Comparison of ENCODE assay signal across 21 cellular contexts in genomic region chr4:15996773-15997172, GRCh38. TPM values are rescaled to one million over a fixed set of nuclear protein-coding genes. Genes with fewer than 3 reads are reported as not detected.
DNase-seq lines count a peak whose midpoint lies in the region; ATAC-seq and TF ChIP-seq lines count a peak whose summit lies in the region.
"Had no signal": no experiment of that assay in that cellular context is flagged by ENCODE, and none has a peak within 500 bp of the region (broad histone marks: within the 10 kb centered on the region; RNA-seq: fewer than 3 reads in every experiment).

No MANE protein-coding gene starts in this region.

- H3K4me3 ChIP-seq in IMR-90 (ENCODE audit: insufficient read depth, low read depth, low read length): no peak overlapping the region
- H3K4me3 ChIP-seq: A549, thyroid gland had no signal

- H4K20me1 ChIP-seq in IMR-90 (ENCODE audit: insufficient read depth, low read length): no peaks in the 10 kb centered on the region

- H2BK15ac ChIP-seq in IMR-90 (ENCODE audit: low read depth, low read length): no peak overlapping the region

- no peak for TF ChIP-seq RAD21 in IMR-90 (IDR thresholded peaks at IDR 0.05; ENCODE audit: low read length)

- POLR2A ChIA-PET in IMR-90 (lab: Charles Lee; ENCODE audit: unreplicated experiment): no interaction called here

- no peak overlapping the region for H4K91ac ChIP-seq in IMR-90 (ENCODE audit: insufficient read depth, low read depth, low read length)

- H3K36me3 ChIP-seq in IMR-90 (ENCODE audit: control insufficient read depth, insufficient read depth, low read length): no peaks in the 10 kb centered on the region
- H3K36me3 ChIP-seq: thyroid gland had no signal

- dilution Hi-C loops in IMR-90 (cut with HindIII; ENCODE audit: low sequenced_read_pairs, unreplicated experiment): no loop called here

- no peaks in the 10 kb centered on the region for H3K4me1 Mint-ChIP-seq in activated T-cell treated with anti-CD3 and anti-CD28 coated beads, Interleukin-2, amount 50 U/mL, for 4 hours (ENCODE audit: low read depth)
- H3K4me1 Mint-ChIP-seq in HFFc6 (ENCODE audit: low read depth) (peaks cover 6% of the 10 kb centered on the region), natural killer cell (peaks cover 10 to 11% of the 10 kb centered on the region in 2 donors)
- H3K4me1 Mint-ChIP-seq: CD4-positive, CD25-positive, alpha-beta regulatory T cell; central memory CD8-positive, alpha-beta T cell had no signal

- H2AFZ ChIP-seq in IMR-90 (replicated peaks; ENCODE audit: low read length, poor library complexity): no peak overlapping the region

- no peak overlapping the region for H4K8ac ChIP-seq in IMR-90 (ENCODE audit: low read depth in 2 of 2, low read length in 2 of 2)

- no peak overlapping the region for H3K23ac ChIP-seq in IMR-90 (ENCODE audit: low read depth, low read length)

- no peak overlapping the region for H2BK120ac ChIP-seq in IMR-90 (ENCODE audit: low read depth, low read length)

- DNase-seq in activated T-cell treated with anti-CD3 and anti-CD28 coated beads, Interleukin-2, amount 50 U/mL, for 4 hours: no peak
- DNase-seq in activated T-cell treated with anti-CD3 and anti-CD28 coated beads for 4 hours (no peak), HFFc6 (peak; percentile 40), IMR-90 (peak; percentile 13), natural killer cell (peak; percentile 17), nucleus accumbens (lab: John Stamatoyannopoulos, UW) (no peak)
- DNase-seq: activated CD8-positive, alpha-beta memory T cell treated with anti-CD3 and anti-CD28 coated beads, Interleukin-2, amount 10 ng/mL, durations not matched to agents 7 days and 5 days; activated naive CD8-positive, alpha-beta T cell treated with anti-CD3 and anti-CD28 coated beads, Interleukin-2, amount 10 ng/mL, durations not matched to agents 7 days and 5 days; CD4-positive, CD25-positive, alpha-beta regulatory T cell; foreskin melanocyte; NCI-H774; right cardiac atrium; stimulated activated CD4-positive, alpha-beta T cell treated with anti-CD3 and anti-CD28 coated beads, Interleukin-2, amount 100 ng/mL, for 24 hours; SW 1271; thyroid gland had no signal

- no peak overlapping the region for H3K14ac ChIP-seq in IMR-90 (replicated peaks; ENCODE audit: low read depth, low read length)

- no peak overlapping the region for H4K5ac ChIP-seq in IMR-90 (ENCODE audit: low read depth, low read length)

- no peak overlapping the region for H2BK5ac ChIP-seq in IMR-90 (ENCODE audit: low read depth, low read length, poor library complexity, severe bottlenecking)

- H3K27ac Mint-ChIP-seq in HFFc6: no peak overlapping the region
- H3K27ac Mint-ChIP-seq in natural killer cell: peak overlapping the region; percentile 53 to 73
- H3K27ac Mint-ChIP-seq: activated CD8-positive, alpha-beta memory T cell treated with anti-CD3 and anti-CD28 coated beads, Interleukin-2, amount 10 ng/mL, durations not matched to agents 7 days and 5 days; activated naive CD8-positive, alpha-beta T cell treated with anti-CD3 and anti-CD28 coated beads, Interleukin-2, amount 10 ng/mL, durations not matched to agents 7 days and 5 days; CD4-positive, CD25-positive, alpha-beta regulatory T cell had no signal

- no peak overlapping the region for H3K18ac ChIP-seq in IMR-90 (ENCODE audit: low read depth, low read length)

- H2BK20ac ChIP-seq in IMR-90 (ENCODE audit: low read depth, low read length): no peak overlapping the region

- H3K4ac ChIP-seq in IMR-90 (ENCODE audit: low read depth, low read length): no peak overlapping the region

- H3K27ac ChIP-seq in IMR-90 (ENCODE audit: insufficient read depth, low read length): no peak overlapping the region
- H3K27ac ChIP-seq: A549, thyroid gland had no signal

- H3K27me3 Mint-ChIP-seq in activated T-cell treated with anti-CD3 and anti-CD28 coated beads, Interleukin-2, amount 50 U/mL, for 4 hours (ENCODE audit: low read depth): no peaks in the 10 kb centered on the region
- peaks cover 24% of the 10 kb centered on the region for H3K27me3 Mint-ChIP-seq in HFFc6 (ENCODE audit: insufficient read depth)
- H3K27me3 Mint-ChIP-seq in natural killer cell (ENCODE audit: low read depth in 2 of 2): no peaks in the 10 kb centered on the region
- H3K27me3 Mint-ChIP-seq: central memory CD8-positive, alpha-beta T cell had no signal

- H3K79me1 ChIP-seq in IMR-90 (ENCODE audit: low read depth in 1 of 2, low read length in 2 of 2): no peaks in the 10 kb centered on the region

- no peaks in the 10 kb centered on the region for H3K4me1 ChIP-seq in IMR-90 (ENCODE audit: control insufficient read depth, insufficient read depth, low read length)
- H3K4me1 ChIP-seq: A549, thyroid gland had no signal

- BruUV-seq in IMR-90 (replicated peaks; lab: Mats Ljungman, UMichigan): no TSS peak

- H3K4me3 Mint-ChIP-seq in activated T-cell treated with anti-CD3 and anti-CD28 coated beads, Interleukin-2, amount 50 U/mL, for 4 hours: no peak overlapping the region
- H3K4me3 Mint-ChIP-seq in HFFc6 (no peak overlapping the region), natural killer cell (no peak overlapping the region)
- H3K4me3 Mint-ChIP-seq: activated CD8-positive, alpha-beta memory T cell treated with anti-CD3 and anti-CD28 coated beads, Interleukin-2, amount 10 ng/mL, durations not matched to agents 7 days and 5 days; activated naive CD8-positive, alpha-beta T cell treated with anti-CD3 and anti-CD28 coated beads, Interleukin-2, amount 10 ng/mL, durations not matched to agents 7 days and 5 days; CD4-positive, CD25-positive, alpha-beta regulatory T cell; central memory CD8-positive, alpha-beta T cell had no signal

- peak; percentile 15 to 44 for ATAC-seq in activated T-cell treated with anti-CD3 and anti-CD28 coated beads, Interleukin-2, amount 50 U/mL, for 4 hours
- ATAC-seq in IMR-90 (ENCODE audit: low read depth): no peak
- peak; percentile 71 to 79 (median 71) for ATAC-seq in natural killer cell
- ATAC-seq in GM18907 (IDR thresholded peaks at IDR 0.05; ENCODE audit: unreplicated experiment): no peak
- no peak for ATAC-seq in HG02840 (IDR thresholded peaks at IDR 0.05; ENCODE audit: low FRiP score, unreplicated experiment)
- ATAC-seq: A549; activated CD8-positive, alpha-beta memory T cell treated with anti-CD3 and anti-CD28 coated beads, Interleukin-2, amount 10 ng/mL, durations not matched to agents 7 days and 5 days had no signal

- H3K4me2 ChIP-seq in IMR-90 (ENCODE audit: low read depth, low read length): no peak overlapping the region; the same call in 1 of the 2 replicates
- H3K4me2 ChIP-seq: A549 had no signal

- TF ChIP-seq CTCF in HFFc6 (IDR thresholded peaks at IDR 0.05) (no peak), IMR-90 (conservative IDR thresholded peaks at IDR 0.05; ENCODE audit: low read depth, low read length) (no peak), natural killer cell (IDR thresholded peaks at IDR 0.05) (no peak)

- no peaks in the 10 kb centered on the region for H3K36me3 Mint-ChIP-seq in activated T-cell treated with anti-CD3 and anti-CD28 coated beads, Interleukin-2, amount 50 U/mL, for 4 hours (ENCODE audit: insufficient read depth)
- no peaks in the 10 kb centered on the region for H3K36me3 Mint-ChIP-seq in HFFc6 (ENCODE audit: low read depth)
- H3K36me3 Mint-ChIP-seq in natural killer cell: no peaks in the 10 kb centered on the region
- H3K36me3 Mint-ChIP-seq: activated CD8-positive, alpha-beta memory T cell treated with anti-CD3 and anti-CD28 coated beads, Interleukin-2, amount 10 ng/mL, durations not matched to agents 7 days and 5 days; activated naive CD8-positive, alpha-beta T cell treated with anti-CD3 and anti-CD28 coated beads, Interleukin-2, amount 10 ng/mL, durations not matched to agents 7 days and 5 days; CD4-positive, CD25-positive, alpha-beta regulatory T cell had no signal

- CTCF ChIA-PET in IMR-90 (lab: Yijun Ruan, JAX): interaction anchor here (1.3 kb wide), 2 partner anchors 114 to 191 kb away, joined by 3 read pairs; no protein-coding TSS in a partner anchor

- no peaks in the 10 kb centered on the region for H3K9me3 Mint-ChIP-seq in activated T-cell treated with anti-CD3 and anti-CD28 coated beads, Interleukin-2, amount 50 U/mL, for 4 hours
- H3K9me3 Mint-ChIP-seq in HFFc6 (no peaks in the 10 kb centered on the region), natural killer cell (no peaks in the 10 kb centered on the region)
- H3K9me3 Mint-ChIP-seq: activated naive CD8-positive, alpha-beta T cell treated with anti-CD3 and anti-CD28 coated beads, Interleukin-2, amount 10 ng/mL, durations not matched to agents 7 days and 5 days; central memory CD8-positive, alpha-beta T cell had no signal

- no peaks in the 10 kb centered on the region for H3K9me1 ChIP-seq in IMR-90 (ENCODE audit: insufficient read depth, low read length)

- peaks cover 17% of the 10 kb centered on the region for H3K27me3 ChIP-seq in IMR-90 (ENCODE audit: control insufficient read depth, insufficient read depth, low read length)
- H3K27me3 ChIP-seq: thyroid gland had no signal

- H2AK5ac ChIP-seq in IMR-90 (ENCODE audit: low read depth, low read length): no peak overlapping the region

- no peak overlapping the region for H3K56ac ChIP-seq in IMR-90 (ENCODE audit: extremely low read depth, insufficient read depth, low read length)

- H3K9ac ChIP-seq in IMR-90 (ENCODE audit: low read depth, low read length): no peak overlapping the region

- no peaks in the 10 kb centered on the region for H3K9me3 ChIP-seq in IMR-90 (ENCODE audit: control insufficient read depth, insufficient read depth, low read length)
- H3K9me3 ChIP-seq: A549, thyroid gland had no signal

- intact Hi-C loops in IMR-90 (cut with micrococcal nuclease) (no loop called here), natural killer cell (cut with micrococcal nuclease) (loop anchor here (1.0 kb wide), 1 partner anchor 35 kb away; no protein-coding TSS in a partner anchor)

- in situ Hi-C loops in IMR-90 (cut with MboI; ENCODE audit: low sequenced_read_pairs): loop anchor here (5.0 kb wide), 1 partner anchor 189 kb away; no protein-coding TSS in a partner anchor

- no peak overlapping the region for H2AK9ac ChIP-seq in IMR-90 (replicated peaks; ENCODE audit: low read depth, low read length, poor library complexity)

- WGBS in IMR-90 (ENCODE audit: extremely low coverage in 2 of 2, insufficient read length in 1 of 2), 2 experiments: no CpG with 5 or more reads among the region's 4 CpGs

- TF ChIP-seq POLR2A in IMR-90 (IDR thresholded peaks at IDR 0.05; ENCODE audit: low read depth, low read length): no peak

RNA-seq across cellular contexts. Expression of gene FGFBP2, which starts 33.8 kb away (rescaled TPM):
- 1 to 10 TPM; 2.0 to 3.9 (median 3.4) TPM for total RNA-seq in activated T-cell treated with anti-CD3 and anti-CD28 coated beads, Interleukin-2, amount 50 U/mL, for 4 hours
- total RNA-seq in HFFc6 (2021; fragmentation: NEBNext Ultra II Directional; extraction: Animal tissue kit (Norgen Biotek cat#: 25700)): not detected
- not detected in 2 replicates for total RNA-seq in IMR-90 (2012; rRNA removed)
- not detected in 2 replicates for polyA plus RNA-seq in IMR-90 (2012; rRNA removed)
- polyA plus RNA-seq in IMR-90 (2012; cell fraction: cytosol; rRNA removed): not detected in 2 replicates
- polyA plus RNA-seq in IMR-90 (2012; cell fraction: nucleus; rRNA removed; ENCODE audit: low replicate concordance): not detected in 2 replicates
- 100 to 1,000 TPM; 644 to 736 (median 713) TPM for total RNA-seq in natural killer cell
- total RNA-seq: M059J had no signal
- polyA plus RNA-seq: A549, neural cell had no signal

RNA-seq across cellular contexts. Expression of gene FGFBP1, which starts 58.2 kb away (rescaled TPM):
- total RNA-seq in activated T-cell treated with anti-CD3 and anti-CD28 coated beads, Interleukin-2, amount 50 U/mL, for 4 hours: not detected
- not detected for total RNA-seq in HFFc6 (2021; fragmentation: NEBNext Ultra II Directional; extraction: Animal tissue kit (Norgen Biotek cat#: 25700))
- under 0.01 TPM in 1 of 2 replicates, not detected in the other for total RNA-seq in IMR-90 (2012; rRNA removed)
- polyA plus RNA-seq in IMR-90 (2012; rRNA removed): not detected in 2 replicates
- not detected in 2 replicates for polyA plus RNA-seq in IMR-90 (2012; cell fraction: cytosol; rRNA removed)
- not detected in 2 replicates for polyA plus RNA-seq in IMR-90 (2012; cell fraction: nucleus; rRNA removed; ENCODE audit: low replicate concordance)
- total RNA-seq in natural killer cell: not detected
- total RNA-seq: activated CD8-positive, alpha-beta memory T cell treated with anti-CD3 and anti-CD28 coated beads, Interleukin-2, amount 10 ng/mL, durations not matched to agents 7 days and 5 days; activated naive CD8-positive, alpha-beta T cell treated with anti-CD3 and anti-CD28 coated beads, Interleukin-2, amount 10 ng/mL, durations not matched to agents 7 days and 5 days; CD4-positive, CD25-positive, alpha-beta regulatory T cell had no signal
- polyA plus RNA-seq: CD4-positive, CD25-positive, alpha-beta regulatory T cell; neural cell; right cardiac atrium had no signal

Comparison
In these comparisons a context has a peak if more than half of its experiments do, and no peak if none do; other contexts are left out.
1. ATAC-seq: peak in activated T-cell treated with anti-CD3 and anti-CD28 coated beads, Interleukin-2, amount 50 U/mL, for 4 hours (2 of 2) and natural killer cell (3 of 3); none in IMR-90 (single experiment), GM18907 (single experiment) and HG02840 (single experiment).
2. DNase-seq: peak in HFFc6 (single experiment), IMR-90 (single experiment) and natural killer cell (single experiment); none in activated T-cell treated with anti-CD3 and anti-CD28 coated beads, Interleukin-2, amount 50 U/mL, for 4 hours (single experiment), activated T-cell treated with anti-CD3 and anti-CD28 coated beads for 4 hours (single experiment) and nucleus accumbens (0 of 56).
3. RNA of gene FGFBP2, which starts 33.8 kb away (total RNA-seq): 644 to 736 TPM in natural killer cell; 2.0 to 3.9 TPM in activated T-cell treated with anti-CD3 and anti-CD28 coated beads, Interleukin-2, amount 50 U/mL, for 4 hours, not detected in HFFc6 and not detected in IMR-90; every median in the first group is over 100 times any median in the second.